In genomic region chr3:45592830-45593707, GRCh38 we compare ENCODE assay signal across 8 cellular contexts. TPM values are rescaled to one million over a fixed set of nuclear protein-coding genes. Genes with fewer than 3 reads are reported as not detected.
DNase-seq lines count a peak whose midpoint lies in the region; ATAC-seq, FAIRE-seq and TF ChIP-seq lines count a peak whose summit lies in the region.

No MANE protein-coding gene starts in this region.

- no peaks in the 10 kb centered on the region for H3K27me3 ChIP-seq in mononuclear cell (ENCODE audit: insufficient read depth, low read length)

- TF ChIP-seq POLR2A in erythroblast (IDR thresholded peaks at IDR 0.05; ENCODE audit: low read length), result no peak

- peaks cover 48% of the 10 kb centered on the region for H3K4me1 ChIP-seq in mononuclear cell (ENCODE audit: insufficient read depth, low read length)

- DNase-seq in DMS153 treated with DMSO at 0.1 percent for 48 hours (lab: John Stamatoyannopoulos, UW; ENCODE audit: unreplicated experiment) (peak; percentile 57), HTR-8/SVneo (ENCODE audit: insufficient read length, low spot score) (peak; percentile 85), OCI-M1 (lab: John Stamatoyannopoulos, UW) (peak; percentile 91), erythroblast (lab: John Stamatoyannopoulos, UW) (peak; percentile 91 to 93)
- DNase-seq in activated T-cell treated with anti-CD3 and anti-CD28 coated beads, Interleukin-2, amount 50 U/mL, for 1 hour, result peak; percentile 73
- DNase-seq in stimulated activated CD8-positive, alpha-beta memory T cell treated with anti-CD3 and anti-CD28 coated beads, Interleukin-2, amount 100 ng/mL, for 48 hours (ENCODE audit: low read depth in 2 of 2), result peak; percentile 58 to 68

- no peak for FAIRE-seq in HTR-8/SVneo (lab: Jason Lieb, UNC)

- no peaks in the 10 kb centered on the region for H3K9me3 ChIP-seq in mononuclear cell (ENCODE audit: low read depth, low read length)

- H3K4me3 ChIP-seq in mononuclear cell (ENCODE audit: low read length), result peak overlapping the region; percentile 79

- ATAC-seq in GM18870 (IDR thresholded peaks at IDR 0.05; ENCODE audit: unreplicated experiment), result no peak

RNA-seq across cellular contexts. Expression of gene LIMD1, which starts 1.5 kb away (rescaled TPM):
- total RNA-seq in mononuclear cell, result 9.2 TPM
